1 cellular context compared by ENCODE assay signal in genomic region chr15:60478633-60479360, GRCh38.
TF ChIP-seq lines count a peak whose summit lies in the region.

TSS of gene ICE2 (minus strand) at chr15:60479142. CDS start at chr15:60477977, 1,165 bp downstream.

TF ChIP-seq in K562, 482 proteins besides CTCF, POLR2A, EP300 and RAD21 (continued from another document and continues in another):
- TF ChIP-seq ARID4B (CRISPR knock-in tag; IDR thresholded peaks at IDR 0.05) (0 out of 2 replicates have a peak, but pooled peaks have one; percentile 37), SOX6 (IDR thresholded peaks at IDR 0.05) (peak; percentile 75), NKRF (IDR thresholded peaks at IDR 0.05; ENCODE audit: borderline replicate concordance) (peak; percentile 94; the same call in 1 of the 2 replicates), HMG20A (CRISPR knock-in tag; conservative IDR thresholded peaks at IDR 0.05) (no peak), ATF3 (IDR thresholded peaks at IDR 0.05) (no peak; the same call in 1 of the 2 replicates), ATF3 (CRISPR knock-in tag; conservative IDR thresholded peaks at IDR 0.05) (no peak), MXD1 (CRISPR knock-in tag; IDR thresholded peaks at IDR 0.05; ENCODE audit: borderline replicate concordance, poor library complexity, severe bottlenecking) (peak; percentile 68), RBM22 (IDR thresholded peaks at IDR 0.05; ENCODE audit: low read depth, low read length, poor library complexity, severe bottlenecking) (no peak), KDM5B (IDR thresholded peaks at IDR 0.05; ENCODE audit: insufficient replicate concordance, low read depth, low read length) (peak; percentile 96), ARNT (IDR thresholded peaks at IDR 0.05) (no peak; a peak in 1 of 4 replicates), HOMEZ (CRISPR knock-in tag; IDR thresholded peaks at IDR 0.05) (no peak), CSDE1 (IDR thresholded peaks at IDR 0.05) (peak; percentile 38 to 54; a peak in 1 of 4 replicates), SMAD1 (IDR thresholded peaks at IDR 0.05; ENCODE audit: low read depth, low read length, partially characterized antibody) (peak; percentile 56), NCOA1 (IDR thresholded peaks at IDR 0.05; ENCODE audit: low read depth) (peak; percentile 11; the same call in 1 of the 2 replicates), SMC3 (conservative IDR thresholded peaks at IDR 0.05; ENCODE audit: insufficient read depth, low read depth, low read length) (no peak), ZFPM2 (CRISPR knock-in tag; IDR thresholded peaks at IDR 0.05) (no peak), HMBOX1 (IDR thresholded peaks at IDR 0.05) (no peak), ATF6 (CRISPR knock-in tag; IDR thresholded peaks at IDR 0.05) (peak; percentile 33; the same call in 1 of the 2 replicates), HDAC8 (tag; IDR thresholded peaks at IDR 0.05) (no peak), RBM25 (IDR thresholded peaks at IDR 0.05; ENCODE audit: low read depth, low read length, severe bottlenecking) (no peak), ZNF717 (CRISPR knock-in tag; IDR thresholded peaks at IDR 0.05) (no peak), ZNF444 (CRISPR knock-in tag; IDR thresholded peaks at IDR 0.05) (no peak), BCOR (IDR thresholded peaks at IDR 0.05) (0 out of 2 replicates have a peak, but pooled peaks have one; percentile 19), CTBP1 (IDR thresholded peaks at IDR 0.05; ENCODE audit: borderline replicate concordance) (peak; percentile 83), ZNF75A (CRISPR knock-in tag; IDR thresholded peaks at IDR 0.05) (no peak), ZKSCAN8 (CRISPR knock-in tag; IDR thresholded peaks at IDR 0.05) (no peak), TRIM28 (IDR thresholded peaks at IDR 0.05) (0 out of 2 replicates have a peak, but pooled peaks have one; percentile 19), NR2F6 (CRISPR knock-in tag; IDR thresholded peaks at IDR 0.05) (no peak), ZBTB17 (CRISPR knock-in tag; IDR thresholded peaks at IDR 0.05) (no peak), ZNF24 (IDR thresholded peaks at IDR 0.05) (peak; percentile 68), RUNX1 (IDR thresholded peaks at IDR 0.05; ENCODE audit: low read depth) (peak; percentile 67; the same call in 1 of the 2 replicates), HDGF (IDR thresholded peaks at IDR 0.05) (no peak), ZBTB34 (CRISPR knock-in tag; IDR thresholded peaks at IDR 0.05) (no peak), HNRNPLL (IDR thresholded peaks at IDR 0.05; ENCODE audit: low read depth, low read length, poor library complexity, severe bottlenecking) (peak; percentile 92), ARID3A (IDR thresholded peaks at IDR 0.05; ENCODE audit: borderline replicate concordance, low read depth, low read length) (no peak), REST (CRISPR knock-in tag; IDR thresholded peaks at IDR 0.05; ENCODE audit: low read depth) (peak; percentile 22; the same call in 1 of the 2 replicates), ZNF431 (CRISPR knock-in tag; IDR thresholded peaks at IDR 0.05) (peak; percentile 44; the same call in 1 of the 2 replicates), CCAR2 (IDR thresholded peaks at IDR 0.05; ENCODE audit: low read depth, low read length) (no peak), MECOM (CRISPR knock-in tag; IDR thresholded peaks at IDR 0.05) (no peak), ZBTB7A (IDR thresholded peaks at IDR 0.05; ENCODE audit: borderline replicate concordance, control insufficient read depth, low read depth, low read length) (peak; percentile 43; the same call in 1 of the 2 replicates), MTA1 (IDR thresholded peaks at IDR 0.05; ENCODE audit: borderline replicate concordance) (peak; percentile 98), NFYB (IDR thresholded peaks at IDR 0.05; ENCODE audit: extremely low read depth, insufficient read length) (no peak), NR1H2 (CRISPR knock-in tag; IDR thresholded peaks at IDR 0.05) (no peak), RFX1 (IDR thresholded peaks at IDR 0.05) (no peak), ZNF766 (CRISPR knock-in tag; conservative IDR thresholded peaks at IDR 0.05) (peak; percentile 44; the same call in 1 of the 2 replicates), JUNB (CRISPR knock-in tag; conservative IDR thresholded peaks at IDR 0.05) (no peak)
